Comparison of ENCODE assay signal across 16 cellular contexts in the genomic region with DNA sequence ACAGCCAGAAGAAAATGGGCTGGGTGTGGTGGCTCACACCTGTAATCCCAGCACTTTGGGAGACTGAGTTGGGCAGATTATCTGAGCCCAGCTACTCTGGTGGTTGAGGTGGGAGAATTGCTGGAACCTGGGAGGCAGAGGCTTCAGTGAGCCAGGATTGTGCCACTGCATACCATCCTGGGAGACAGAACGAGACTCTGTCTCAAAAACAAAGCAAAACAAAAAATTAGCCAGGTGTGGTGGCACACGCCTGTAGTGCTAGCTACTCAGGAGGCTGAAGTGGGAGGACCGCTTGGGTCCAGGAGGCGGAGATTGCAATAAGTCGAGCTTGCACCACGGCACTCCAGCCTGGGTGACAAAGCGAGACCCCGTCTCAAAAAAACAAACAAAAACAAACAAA. TPM values are rescaled to one million over a fixed set of nuclear protein-coding genes. Genes with fewer than 3 reads are reported as not detected.
DNase-seq lines count a peak whose midpoint lies in the region; TF ChIP-seq lines count a peak whose summit lies in the region.
"Had no signal": no experiment of that assay in that cellular context is flagged by ENCODE, and none has a peak within 500 bp of the region (broad histone marks: within the 10 kb centered on the region; RNA-seq: fewer than 3 reads in every experiment).

No MANE protein-coding gene starts in this region.

- H2AFZ ChIP-seq in neural progenitor cell (replicated peaks): no peak overlapping the region

- H3K36me3 ChIP-seq in neural progenitor cell (no peaks in the 10 kb centered on the region), thyroid gland (no peaks in the 10 kb centered on the region)
- H3K36me3 ChIP-seq: SJSA1 had no signal

- no peaks in the 10 kb centered on the region for H3F3A ChIP-seq in neural progenitor cell (ENCODE audit: low read depth)

- H3K27me3 Mint-ChIP-seq in neural progenitor cell (ENCODE audit: insufficient read depth, low read depth): peaks cover 5% of the 10 kb centered on the region

- H3K27ac ChIP-seq in C4-2B (0 out of 2 replicates have a peak overlapping the region, but pooled peaks have one; percentile 5), coronary artery (no peak overlapping the region), neural progenitor cell (no peak overlapping the region), thyroid gland (peak overlapping the region in 2 of 3 donors; percentile 90 to 95)
- H3K27ac ChIP-seq: SJSA1 had no signal

- H3K4me1 Mint-ChIP-seq in neural progenitor cell: peaks cover 69% of the 10 kb centered on the region

- H3K4me1 ChIP-seq in neural progenitor cell (peaks cover 29% of the 10 kb centered on the region), thyroid gland (peaks cover 37 to 43% of the 10 kb centered on the region in 2 donors)

- H3K4me3 Mint-ChIP-seq in neural progenitor cell: no peak overlapping the region
- H3K4me3 Mint-ChIP-seq: CD14-positive monocyte had no signal

- no peak overlapping the region for H3K4me3 ChIP-seq in coronary artery
- H3K4me3 ChIP-seq in neural progenitor cell: no peak overlapping the region
- no peak overlapping the region for H3K4me3 ChIP-seq in thyroid gland (replicated peaks in 1 of 3)
- H3K4me3 ChIP-seq: SJSA1 had no signal

- H3K4me2 ChIP-seq in neural progenitor cell: no peak overlapping the region

- intact Hi-C loops in thyroid gland (cut with DNase I): no loop called here

- H4K20me1 ChIP-seq in neural progenitor cell (ENCODE audit: low read depth): no peaks in the 10 kb centered on the region

- TF ChIP-seq POLR2A in thyroid gland (IDR thresholded peaks at IDR 0.05): no peak

- no peaks in the 10 kb centered on the region for H3K9me3 ChIP-seq in neural progenitor cell (ENCODE audit: low read depth)
- H3K9me3 ChIP-seq in thyroid gland: no peaks in the 10 kb centered on the region
- H3K9me3 ChIP-seq: SJSA1 had no signal

- WGBS in thyroid gland, 2 donors: 91 to 93% methylated on average over 8 of the region's 8 CpGs

- H3K27me3 ChIP-seq in neural progenitor cell (no peaks in the 10 kb centered on the region), thyroid gland (no peaks in the 10 kb centered on the region)
- H3K27me3 ChIP-seq: SJSA1 had no signal

- DNase-seq in coronary artery (ENCODE audit: low spot score) (peak; percentile 50), neural progenitor cell (ENCODE audit: low spot score) (no peak), thyroid gland (no peak), superior temporal gyrus (ENCODE audit: extremely low spot score) (no peak), NCI-H146 (lab: John Stamatoyannopoulos, UW) (no peak)
- no peak for DNase-seq in stimulated activated naive CD4-positive, alpha-beta T cell (lab: John Stamatoyannopoulos, UW)
- DNase-seq: DMS53, GDM1, Kasumi-1, NCI-H1694 treated with DMSO at 0.1 percent for 48 hours, NCI-H2081 treated with DMSO at 0.1 percent for 48 hours, NCI-H2171 treated with DMSO at 0.1 percent for 48 hours, NCI-H524 treated with DMSO at 0.1 percent for 48 hours had no signal

- peaks cover 2% of the 10 kb centered on the region for H3K9me3 Mint-ChIP-seq in neural progenitor cell

- no peak overlapping the region for H3K9ac ChIP-seq in neural progenitor cell

- TF ChIP-seq CTCF in C4-2B (conservative IDR thresholded peaks at IDR 0.05) (no peak), coronary artery (IDR thresholded peaks at IDR 0.05) (no peak), neural progenitor cell (IDR thresholded peaks at IDR 0.05) (no peak), thyroid gland (IDR thresholded peaks at IDR 0.05) (no peak)

- peak overlapping the region; percentile 34 for H3K27ac Mint-ChIP-seq in neural progenitor cell
- H3K27ac Mint-ChIP-seq: CD14-positive monocyte had no signal

- no peaks in the 10 kb centered on the region for H3K36me3 Mint-ChIP-seq in neural progenitor cell

- H3K79me2 ChIP-seq in neural progenitor cell (ENCODE audit: low read depth): no peaks in the 10 kb centered on the region

RNA-seq across cellular contexts. Expression of a gene that starts 3.8 kb away (rescaled TPM):
- 0.43 TPM in 1 of 2 replicates, not detected in the other for total RNA-seq in neural progenitor cell (ENCODE audit: low replicate concordance)
- total RNA-seq in thyroid gland: 100 to 1,000 TPM; 459 to 634 (median 503) TPM

Comparison
In these comparisons a context has a peak if more than half of its experiments do, and no peak if none do; other contexts are left out.
1. H3K27ac ChIP-seq: peak in C4-2B (single experiment) and thyroid gland (2 of 3); none in coronary artery (0 of 2) and neural progenitor cell (single experiment).
2. RNA of a gene that starts 3.8 kb away (total RNA-seq): 459 to 634 TPM in thyroid gland; 0.43 TPM in neural progenitor cell; every median in the first group is over 100 times any median in the second.